ENCODE assay signal across 12 cellular contexts in the genomic region with DNA sequence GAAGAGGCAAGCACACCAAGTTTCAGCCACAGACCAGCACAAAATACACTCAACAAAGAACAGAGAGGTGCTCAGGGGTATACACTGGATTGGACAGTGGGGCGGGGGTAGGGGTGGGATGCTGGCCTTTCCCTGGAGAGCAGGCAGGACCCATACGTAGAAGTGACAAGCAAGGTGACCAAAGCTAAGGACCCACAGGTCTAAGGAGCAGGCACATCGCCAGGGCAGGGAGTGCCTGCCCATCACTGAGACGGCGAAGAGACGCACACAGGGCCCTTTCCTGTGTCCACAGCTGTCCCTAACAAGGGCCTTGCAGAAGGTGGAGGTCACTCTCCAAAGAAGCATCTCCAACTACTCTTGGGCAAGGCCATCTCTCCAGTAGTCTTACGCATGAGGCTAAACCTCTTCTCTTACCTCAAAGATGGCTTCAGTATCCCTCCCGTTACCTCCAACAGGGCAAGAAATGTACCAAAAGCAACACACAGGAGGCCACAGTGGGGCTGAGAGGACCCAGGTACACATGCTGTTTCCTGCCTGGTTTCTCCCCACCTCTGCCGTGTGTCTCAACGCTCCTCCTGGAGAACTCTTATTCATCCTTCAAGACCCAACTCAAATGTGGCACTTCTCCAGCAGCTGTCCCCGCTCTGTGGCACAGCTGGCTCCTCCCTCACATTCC. TPM values are rescaled to one million over a fixed set of nuclear protein-coding genes. Genes with fewer than 3 reads are reported as not detected.
A peak's percentile ranks its signal among the peaks of the same experiment; 100 is the strongest.
DNase-seq lines count a peak whose midpoint lies in the region; ATAC-seq and TF ChIP-seq lines count a peak whose summit lies in the region.
"Had no signal": no experiment of that assay in that cellular context is flagged by ENCODE, and none has a peak within 500 bp of the region (broad histone marks: within the 10 kb centered on the region; RNA-seq: fewer than 3 reads in every experiment).

No MANE protein-coding gene starts in this region.

- H3K9me3 Mint-ChIP-seq in activated T-cell treated with anti-CD3 and anti-CD28 coated beads, Interleukin-2, amount 50 U/mL, for 24 hours: no peaks in the 10 kb centered on the region
- no peaks in the 10 kb centered on the region for H3K9me3 Mint-ChIP-seq in stimulated activated memory B cell treated with anti-CD40 and anti-IgM and Interleukin-4, amounts not matched to agents 10 μg/mL and 1 μg/mL and 100 μg/mL, for 72 hours

- TF ChIP-seq EP300 in esophagus muscularis mucosa (IDR thresholded peaks at IDR 0.05): no peak

- H3K27me3 Mint-ChIP-seq in activated T-cell treated with anti-CD3 and anti-CD28 coated beads, Interleukin-2, amount 50 U/mL, for 24 hours: no peaks in the 10 kb centered on the region
- H3K27me3 Mint-ChIP-seq in T-helper 17 cell: no peaks in the 10 kb centered on the region
- H3K27me3 Mint-ChIP-seq in stimulated activated memory B cell treated with anti-CD40 and anti-IgM and Interleukin-4, amounts not matched to agents 10 μg/mL and 1 μg/mL and 100 μg/mL, for 72 hours: no peaks in the 10 kb centered on the region

- peak overlapping the region; percentile 65 for H3K4me3 Mint-ChIP-seq in activated T-cell treated with anti-CD3 and anti-CD28 coated beads, Interleukin-2, amount 50 U/mL, for 24 hours
- peak overlapping the region; percentile 86 for H3K4me3 Mint-ChIP-seq in T-helper 17 cell
- H3K4me3 Mint-ChIP-seq in stimulated activated memory B cell treated with anti-CD40 and anti-IgM and Interleukin-4, amounts not matched to agents 10 μg/mL and 1 μg/mL and 100 μg/mL, for 72 hours: no peak overlapping the region

- H3K36me3 Mint-ChIP-seq in activated T-cell treated with anti-CD3 and anti-CD28 coated beads, Interleukin-2, amount 50 U/mL, for 24 hours (ENCODE audit: low read depth): peaks cover 98% of the 10 kb centered on the region
- peaks cover 4% of the 10 kb centered on the region for H3K36me3 Mint-ChIP-seq in T-helper 17 cell (ENCODE audit: low read depth)
- peaks cover 80% of the 10 kb centered on the region for H3K36me3 Mint-ChIP-seq in stimulated activated memory B cell treated with anti-CD40 and anti-IgM and Interleukin-4, amounts not matched to agents 10 μg/mL and 1 μg/mL and 100 μg/mL, for 72 hours

- intact Hi-C loops in esophagus muscularis mucosa (cut with DNase I): no loop called here

- H3K27ac ChIP-seq in esophagus muscularis mucosa (replicated peaks in 1 of 4): peak overlapping the region; percentile 93 to 98 (median 94)

- TF ChIP-seq CTCF in esophagus muscularis mucosa (IDR thresholded peaks at IDR 0.05): no peak

- WGBS in esophagus muscularis mucosa: 80% methylated on average over 7 of the region's 11 CpGs

- H3K27ac Mint-ChIP-seq in activated T-cell treated with anti-CD3 and anti-CD28 coated beads, Interleukin-2, amount 50 U/mL, for 24 hours: peak overlapping the region; percentile 95
- H3K27ac Mint-ChIP-seq in T-helper 17 cell: peak overlapping the region; percentile 97
- peak overlapping the region; percentile 12 for H3K27ac Mint-ChIP-seq in stimulated activated memory B cell treated with anti-CD40 and anti-IgM and Interleukin-4, amounts not matched to agents 10 μg/mL and 1 μg/mL and 100 μg/mL, for 72 hours

- H3K4me1 ChIP-seq in esophagus muscularis mucosa: peaks cover 96 to 100% (median 100%) of the 10 kb centered on the region in 4 donors

- peak overlapping the region in 2 of 4 donors; percentile 23 to 32 for H3K4me3 ChIP-seq in esophagus muscularis mucosa

- TF ChIP-seq POLR2A in esophagus muscularis mucosa (IDR thresholded peaks at IDR 0.05; ENCODE audit: low read depth): no peak

- H3K36me3 ChIP-seq in esophagus muscularis mucosa: peaks cover 0 to 69% (median 62%) of the 10 kb centered on the region in 4 donors

- H3K9me3 ChIP-seq in T-helper 17 cell (ENCODE audit: control insufficient read depth, low read length, poor library complexity, severe bottlenecking) (no peaks in the 10 kb centered on the region), esophagus muscularis mucosa (no peaks in the 10 kb centered on the region)

- no peaks in the 10 kb centered on the region for H3K27me3 ChIP-seq in esophagus muscularis mucosa

- no peak for DNase-seq in activated T-cell treated with anti-CD3 and anti-CD28 coated beads, Interleukin-2, amount 50 U/mL, for 24 hours
- no peak for DNase-seq in activated T-cell treated with anti-CD3 and anti-CD28 coated beads, Interleukin-2, amount 50 U/mL, for 48 hours
- no peak for DNase-seq in T-helper 17 cell
- DNase-seq in esophagus muscularis mucosa (ENCODE audit: extremely low spot score): no peak
- no peak for DNase-seq in NCI-H1048 (lab: John Stamatoyannopoulos, UW)
- DNase-seq in dedifferentiated amniotic fluid mesenchymal stem cell (ENCODE audit: extremely low spot score): no peak
- DNase-seq in SIG-M5 (lab: John Stamatoyannopoulos, UW): no peak
- DNase-seq: GF-D8, KG1, NCI-H345, SHP77 had no signal

- ATAC-seq in T-helper 17 cell: no peak
- no peak for ATAC-seq in stimulated activated memory B cell treated with anti-CD40 and anti-IgM and Interleukin-4, amounts not matched to agents 10 μg/mL and 1 μg/mL and 100 μg/mL, for 72 hours

- H3K4me1 Mint-ChIP-seq in activated T-cell treated with anti-CD3 and anti-CD28 coated beads, Interleukin-2, amount 50 U/mL, for 24 hours (ENCODE audit: low read depth): peaks cover 100% of the 10 kb centered on the region
- H3K4me1 Mint-ChIP-seq in T-helper 17 cell: peaks cover 86% of the 10 kb centered on the region
- peaks cover 100% of the 10 kb centered on the region for H3K4me1 Mint-ChIP-seq in stimulated activated memory B cell treated with anti-CD40 and anti-IgM and Interleukin-4, amounts not matched to agents 10 μg/mL and 1 μg/mL and 100 μg/mL, for 72 hours

RNA-seq across cellular contexts. Expression of a gene that starts 6.5 kb away (rescaled TPM):
- 100 to 1,000 TPM; 268 to 366 TPM for total RNA-seq in T-helper 17 cell
- total RNA-seq in esophagus muscularis mucosa: 100 to 1,000 TPM; 361 to 536 (median 485) TPM

Comparison
In these comparisons a context has a peak if more than half of its experiments do, and no peak if none do; other contexts are left out.
1. H3K27ac Mint-ChIP-seq: peak in every context shown above with its lines; median percentile 97 in T-helper 17 cell; 95 in activated T-cell treated with anti-CD3 and anti-CD28 coated beads, Interleukin-2, amount 50 U/mL, for 24 hours; 12 in stimulated activated memory B cell treated with anti-CD40 and anti-IgM and Interleukin-4, amounts not matched to agents 10 μg/mL and 1 μg/mL and 100 μg/mL, for 72 hours.